In genomic region chr1:8876099-8876496, GRCh38 we compare ENCODE assay signal across 9 cellular contexts. TPM values are rescaled to one million over a fixed set of nuclear protein-coding genes. Genes with fewer than 3 reads are reported as not detected.
DNase-seq lines count a peak whose midpoint lies in the region; ATAC-seq and TF ChIP-seq lines count a peak whose summit lies in the region.
"Had no signal": no experiment of that assay in that cellular context is flagged by ENCODE, and none has a peak within 500 bp of the region (broad histone marks: within the 10 kb centered on the region; RNA-seq: fewer than 3 reads in every experiment).

No MANE protein-coding gene starts in this region.

- peaks cover 79% of the 10 kb centered on the region for H3K36me3 Mint-ChIP-seq in stimulated activated naive CD8-positive, alpha-beta T cell treated with anti-CD3 and anti-CD28 coated beads, Interleukin-15, Interleukin-2, amounts not matched to agents 100 ng/mL and 50 ng/mL, for 24 hours (ENCODE audit: low read depth)
- peaks cover 75% of the 10 kb centered on the region for H3K36me3 Mint-ChIP-seq in activated naive CD8-positive, alpha-beta T cell treated with anti-CD3 and anti-CD28 coated beads, Interleukin-2, amount 50 U/mL, for 24 hours (ENCODE audit: low read depth)

- no peak for TF ChIP-seq POLR2A in vagina (IDR thresholded peaks at IDR 0.05)

- H3K36me3 ChIP-seq in vagina, result peaks cover 0 to 23% of the 10 kb centered on the region in 2 donors

- peak overlapping the region; percentile 58 for H3K27ac ChIP-seq in layer of hippocampus (ENCODE audit: low read depth, low read length)
- peak overlapping the region; percentile 98 for H3K27ac ChIP-seq in vagina

- DNase-seq in stimulated activated naive CD8-positive, alpha-beta T cell treated with anti-CD3 and anti-CD28 coated beads, Interleukin-15, Interleukin-2, amounts not matched to agents 100 U/mL and 50 U/mL, for 24 hours, result no peak
- DNase-seq in activated naive CD8-positive, alpha-beta T cell treated with anti-CD3 and anti-CD28 coated beads, Interleukin-2, amount 50 U/mL, for 24 hours, result no peak
- DNase-seq in vagina (ENCODE audit: extremely low spot score in 2 of 2) (no peak), NCI-H2196 (lab: John Stamatoyannopoulos, UW; ENCODE audit: unreplicated experiment) (no peak), NCI-H187 (lab: John Stamatoyannopoulos, UW) (no peak)
- DNase-seq in stimulated activated CD4-positive, alpha-beta T cell treated with anti-CD3 and anti-CD28 coated beads, Interleukin-15, amount 100 ng/mL, for 24 hours, result no peak
- DNase-seq: NCI-H524 had no signal

- ATAC-seq in stimulated activated naive CD8-positive, alpha-beta T cell treated with anti-CD3 and anti-CD28 coated beads, Interleukin-15, Interleukin-2, amounts not matched to agents 100 U/mL and 50 U/mL, for 24 hours, result no peak
- ATAC-seq in activated naive CD8-positive, alpha-beta T cell treated with anti-CD3 and anti-CD28 coated beads, Interleukin-2, amount 50 U/mL, for 24 hours, result no peak

- H3K4me3 ChIP-seq in vagina, result peak overlapping the region in 1 of 2 donors; percentile 93

- TF ChIP-seq CTCF in vagina (IDR thresholded peaks at IDR 0.05), result no peak

- H3K9me3 Mint-ChIP-seq in stimulated activated naive CD8-positive, alpha-beta T cell treated with anti-CD3 and anti-CD28 coated beads, Interleukin-15, Interleukin-2, amounts not matched to agents 100 ng/mL and 50 ng/mL, for 24 hours, result no peaks in the 10 kb centered on the region
- no peaks in the 10 kb centered on the region for H3K9me3 Mint-ChIP-seq in activated naive CD8-positive, alpha-beta T cell treated with anti-CD3 and anti-CD28 coated beads, Interleukin-2, amount 50 U/mL, for 24 hours

- H3K4me3 Mint-ChIP-seq in stimulated activated naive CD8-positive, alpha-beta T cell treated with anti-CD3 and anti-CD28 coated beads, Interleukin-15, Interleukin-2, amounts not matched to agents 100 ng/mL and 50 ng/mL, for 24 hours, result peak overlapping the region; percentile 98
- H3K4me3 Mint-ChIP-seq in activated naive CD8-positive, alpha-beta T cell treated with anti-CD3 and anti-CD28 coated beads, Interleukin-2, amount 50 U/mL, for 24 hours, result peak overlapping the region; percentile 94

- H3K27me3 ChIP-seq in layer of hippocampus (ENCODE audit: control insufficient read depth, insufficient read depth, low read length), result no peaks in the 10 kb centered on the region
- no peaks in the 10 kb centered on the region for H3K27me3 ChIP-seq in vagina

- peaks cover 72% of the 10 kb centered on the region for H3K4me1 Mint-ChIP-seq in stimulated activated naive CD8-positive, alpha-beta T cell treated with anti-CD3 and anti-CD28 coated beads, Interleukin-15, Interleukin-2, amounts not matched to agents 100 ng/mL and 50 ng/mL, for 24 hours (ENCODE audit: low read depth)
- peaks cover 73% of the 10 kb centered on the region for H3K4me1 Mint-ChIP-seq in activated naive CD8-positive, alpha-beta T cell treated with anti-CD3 and anti-CD28 coated beads, Interleukin-2, amount 50 U/mL, for 24 hours

- intact Hi-C loops in vagina (cut with DNase I), result no loop called here

- no peaks in the 10 kb centered on the region for H3K9me3 ChIP-seq in vagina

- H3K27me3 Mint-ChIP-seq in stimulated activated naive CD8-positive, alpha-beta T cell treated with anti-CD3 and anti-CD28 coated beads, Interleukin-15, Interleukin-2, amounts not matched to agents 100 ng/mL and 50 ng/mL, for 24 hours, result no peaks in the 10 kb centered on the region
- peaks cover 1% of the 10 kb centered on the region for H3K27me3 Mint-ChIP-seq in activated naive CD8-positive, alpha-beta T cell treated with anti-CD3 and anti-CD28 coated beads, Interleukin-2, amount 50 U/mL, for 24 hours

- H3K27ac Mint-ChIP-seq in stimulated activated naive CD8-positive, alpha-beta T cell treated with anti-CD3 and anti-CD28 coated beads, Interleukin-15, Interleukin-2, amounts not matched to agents 100 ng/mL and 50 ng/mL, for 24 hours, result peak overlapping the region; percentile 100
- peak overlapping the region; percentile 98 for H3K27ac Mint-ChIP-seq in activated naive CD8-positive, alpha-beta T cell treated with anti-CD3 and anti-CD28 coated beads, Interleukin-2, amount 50 U/mL, for 24 hours

- H3K4me1 ChIP-seq in vagina, result peaks cover 76% of the 10 kb centered on the region

RNA-seq across cellular contexts. Expression of gene ENO1, which starts 2.4 kb away (rescaled TPM):
- 558 TPM for total RNA-seq in vagina

RNA-seq across cellular contexts. Expression of gene RERE, which starts 58.7 kb away (rescaled TPM):
- total RNA-seq in vagina, result 80.3 TPM
